22 cellular contexts compared by ENCODE assay signal in genomic region chr1:181812211-181812610, GRCh38.
"Had no signal": no experiment of that assay in that cellular context is flagged by ENCODE, and none has a peak within 500 bp of the region (broad histone marks: within the 10 kb centered on the region; RNA-seq: fewer than 3 reads in every experiment).

No MANE protein-coding gene starts in this region.

- H3K4me1 ChIP-seq: body of pancreas, left lung, tibial artery had no signal

- H3K27me3 Mint-ChIP-seq: activated B cell treated with CpG ODN at 0.5 μM for 24 hours had no signal

- H3K36me3 Mint-ChIP-seq: activated CD4-positive, alpha-beta memory T cell treated with anti-CD3 and anti-CD28 coated beads for 36 hours; naive B cell had no signal

- H3K27ac Mint-ChIP-seq: activated B cell treated with CpG ODN at 0.5 μM for 24 hours; activated CD4-positive, alpha-beta memory T cell treated with anti-CD3 and anti-CD28 coated beads for 36 hours; activated CD4-positive, alpha-beta T cell treated with anti-CD3 and anti-CD28 coated beads for 36 hours; activated naive CD4-positive, alpha-beta T cell treated with anti-CD3 and anti-CD28 coated beads for 36 hours; activated T-cell treated with anti-CD3 and anti-CD28 coated beads, Interleukin-2, amount 50 U/mL, for 72 hours; naive B cell; stimulated activated naive CD8-positive, alpha-beta T cell treated with anti-CD3 and anti-CD28 coated beads, Interleukin-15, Interleukin-2, amounts not matched to agents 100 ng/mL and 50 ng/mL, for 24 hours; T-helper 1 cell treated with Interleukin-12 subunit alpha and Interleukin-12 subunit beta and Interleukin-4 antibody, amounts not matched to agents 30 μg/mL and 1 μg/mL, for 36 hours had no signal

- H3K27me3 ChIP-seq: body of pancreas, cardiac muscle cell, hepatocyte, left lung, tibial artery had no signal

- DNase-seq: activated B cell treated with CpG ODN at 0.5 μM for 24 hours; activated CD4-positive, alpha-beta memory T cell treated with anti-CD3 and anti-CD28 coated beads for 36 hours; activated CD4-positive, alpha-beta T cell treated with anti-CD3 and anti-CD28 coated beads for 36 hours; activated effector memory CD4-positive, alpha-beta T cell treated with Interleukin-2 at 50 U/mL for 16 hours; activated naive CD4-positive, alpha-beta T cell treated with anti-CD3 and anti-CD28 coated beads for 36 hours; activated T-cell treated with anti-CD3 and anti-CD28 coated beads, Interleukin-2, amount 50 U/mL, for 72 hours; amygdala; body of pancreas; foreskin melanocyte; glutamatergic neuron; kidney glomerular epithelial cell; left lung; naive B cell; stimulated activated CD4-positive, alpha-beta T cell treated with anti-CD3 and anti-CD28 coated beads, Interleukin-1b, Interleukin-23, amount 100 ng/mL, for 48 hours; substantia nigra; T1000; tibial artery had no signal

- H3K27ac ChIP-seq: body of pancreas, cardiac muscle cell, hepatocyte, left lung, tibial artery had no signal

- H3K9me3 Mint-ChIP-seq: activated B cell treated with CpG ODN at 0.5 μM for 24 hours; activated CD4-positive, alpha-beta memory T cell treated with anti-CD3 and anti-CD28 coated beads for 36 hours; activated naive CD4-positive, alpha-beta T cell treated with anti-CD3 and anti-CD28 coated beads for 36 hours; activated T-cell treated with anti-CD3 and anti-CD28 coated beads, Interleukin-2, amount 50 U/mL, for 72 hours; stimulated activated naive CD8-positive, alpha-beta T cell treated with anti-CD3 and anti-CD28 coated beads, Interleukin-15, Interleukin-2, amounts not matched to agents 100 ng/mL and 50 ng/mL, for 24 hours; T-helper 1 cell treated with Interleukin-12 subunit alpha and Interleukin-12 subunit beta and Interleukin-4 antibody, amounts not matched to agents 30 μg/mL and 1 μg/mL, for 36 hours had no signal

- H3K36me3 ChIP-seq: cardiac muscle cell, left lung, tibial artery had no signal

- H3K4me3 ChIP-seq: body of pancreas, cardiac muscle cell, hepatocyte, left lung, lung, tibial artery had no signal

- H3K4me3 Mint-ChIP-seq: activated B cell treated with CpG ODN at 0.5 μM for 24 hours; activated CD4-positive, alpha-beta memory T cell treated with anti-CD3 and anti-CD28 coated beads for 36 hours; activated CD4-positive, alpha-beta T cell treated with anti-CD3 and anti-CD28 coated beads for 36 hours; activated naive CD4-positive, alpha-beta T cell treated with anti-CD3 and anti-CD28 coated beads for 36 hours; activated T-cell treated with anti-CD3 and anti-CD28 coated beads, Interleukin-2, amount 50 U/mL, for 72 hours; naive B cell; stimulated activated naive CD8-positive, alpha-beta T cell treated with anti-CD3 and anti-CD28 coated beads, Interleukin-15, Interleukin-2, amounts not matched to agents 100 ng/mL and 50 ng/mL, for 24 hours; T-helper 1 cell treated with Interleukin-12 subunit alpha and Interleukin-12 subunit beta and Interleukin-4 antibody, amounts not matched to agents 30 μg/mL and 1 μg/mL, for 36 hours had no signal

- H3K4me1 Mint-ChIP-seq: activated B cell treated with CpG ODN at 0.5 μM for 24 hours; activated CD4-positive, alpha-beta T cell treated with anti-CD3 and anti-CD28 coated beads for 36 hours; naive B cell had no signal

- H3K9me3 ChIP-seq: body of pancreas, left lung, tibial artery had no signal
